In genomic region chr3:138774529-138775253, GRCh38 we compare ENCODE assay signal across 1 cellular context.
TF ChIP-seq lines count a peak whose summit lies in the region.

No MANE protein-coding gene starts in this region.

TF ChIP-seq in HEK293, 187 proteins besides CTCF, POLR2A, EP300 and RAD21 (continued from another document):
- TF ChIP-seq ZNF26 (tag by site-specific recombination; IDR thresholded peaks at IDR 0.05): no peak
